ENCODE assay signal across 10 cellular contexts in genomic region chr11:20443596-20443995, GRCh38. TPM values are rescaled to one million over a fixed set of nuclear protein-coding genes. Genes with fewer than 3 reads are reported as not detected.
DNase-seq lines count a peak whose midpoint lies in the region; ATAC-seq, FAIRE-seq and TF ChIP-seq lines count a peak whose summit lies in the region.
"Had no signal": no experiment of that assay in that cellular context is flagged by ENCODE, and none has a peak within 500 bp of the region (broad histone marks: within the 10 kb centered on the region; RNA-seq: fewer than 3 reads in every experiment).

No MANE protein-coding gene starts in this region.

- H3K27ac ChIP-seq in heart left ventricle (no peak overlapping the region), OCI-LY7 (ENCODE audit: low read depth, low read length, poor library complexity, severe bottlenecking) (no peak overlapping the region), fibroblast of lung (ENCODE audit: insufficient read depth, low read length) (no peak overlapping the region), substantia nigra (ENCODE audit: low read depth, low read length, poor library complexity, severe bottlenecking) (no peak overlapping the region)

- no TSS peak for BruUV-seq in OCI-LY7 (replicated peaks; lab: Mats Ljungman, UMichigan)

- no peak overlapping the region for H3K4me2 ChIP-seq in OCI-LY7 (ENCODE audit: low read length)
- no peak overlapping the region for H3K4me2 ChIP-seq in fibroblast of lung (ENCODE audit: extremely low read depth, insufficient read depth, low read length)

- H3K9ac ChIP-seq in fibroblast of lung (ENCODE audit: insufficient read depth, low read length), result no peak overlapping the region

- intact Hi-C loops in heart left ventricle (cut with DNase I) (loop anchor here in 1 of 10 donors (10.0 kb wide), 1 partner anchor 171 kb away; no protein-coding TSS in a partner anchor), left ventricle myocardium superior (cut with micrococcal nuclease) (loop anchor here (5.0 kb wide), 1 partner anchor 164 kb away; no protein-coding TSS in a partner anchor), OCI-LY7 (cut with micrococcal nuclease; ENCODE audit: unreplicated experiment) (loop anchor here (10.0 kb wide), 1 partner anchor 49 kb away; no protein-coding TSS in a partner anchor)

- H4K20me1 ChIP-seq in OCI-LY7 (ENCODE audit: insufficient read depth, low read length), result peaks cover 11% of the 10 kb centered on the region; the same call in 1 of the 2 replicates
- no peaks in the 10 kb centered on the region for H4K20me1 ChIP-seq in fibroblast of lung (ENCODE audit: control insufficient read depth, extremely low read depth, insufficient read depth, low read length)

- no peaks in the 10 kb centered on the region for H3K27me3 ChIP-seq in heart left ventricle
- H3K27me3 ChIP-seq in fibroblast of lung (ENCODE audit: control insufficient read depth, insufficient read depth, low read length), result no peaks in the 10 kb centered on the region

- H3K36me3 ChIP-seq in heart left ventricle (peaks cover 0 to 9% (median 0%) of the 10 kb centered on the region in 9 donors), OCI-LY7 (ENCODE audit: insufficient read depth, low read length) (peaks cover 44% of the 10 kb centered on the region), fibroblast of lung (ENCODE audit: control insufficient read depth, insufficient read depth, low read length) (no peaks in the 10 kb centered on the region)

- H3K4me1 ChIP-seq in heart left ventricle, result no peaks in the 10 kb centered on the region
- no peaks in the 10 kb centered on the region for H3K4me1 ChIP-seq in OCI-LY7 (ENCODE audit: insufficient read depth, low read length, poor library complexity, severe bottlenecking)
- H3K4me1 ChIP-seq in fibroblast of lung (ENCODE audit: control insufficient read depth, extremely low read depth, insufficient read depth, low read length), result no peaks in the 10 kb centered on the region

- H3K9me3 ChIP-seq in heart left ventricle, result no peaks in the 10 kb centered on the region
- no peaks in the 10 kb centered on the region for H3K9me3 ChIP-seq in OCI-LY7 (ENCODE audit: low read length)
- no peaks in the 10 kb centered on the region for H3K9me3 ChIP-seq in fibroblast of lung (ENCODE audit: control insufficient read depth, insufficient read depth, low read depth, low read length)

- no peak for TF ChIP-seq POLR2A in heart left ventricle (IDR thresholded peaks at IDR 0.05)

- POLR2A ChIA-PET in OCI-LY7 (lab: Charles Lee), result interaction anchor here (0.8 kb wide), 1 partner anchor 17 kb away, joined by 5 read pairs; no protein-coding TSS in a partner anchor

- CTCF ChIA-PET in OCI-LY7 (lab: Charles Lee; ENCODE audit: unreplicated experiment), result no interaction called here

- H3K9me2 ChIP-seq in OCI-LY7 (ENCODE audit: insufficient read depth, low read length), result no peaks in the 10 kb centered on the region

- ATAC-seq in heart left ventricle (no peak), left ventricle myocardium superior (no peak), HG03095 (IDR thresholded peaks at IDR 0.05; ENCODE audit: unreplicated experiment) (no peak)
- ATAC-seq: sciatic nerve had no signal

- H3K4me3 ChIP-seq in heart left ventricle, result no peak overlapping the region
- H3K4me3 ChIP-seq in OCI-LY7 (ENCODE audit: low read depth, low read length, poor library complexity, severe bottlenecking), result no peak overlapping the region
- H3K4me3 ChIP-seq in fibroblast of lung (replicated peaks in 1 of 4; ENCODE audit: control extremely low read depth in 1 of 4, insufficient read depth in 1 of 4, low read depth in 3 of 4, low read length in 4 of 4), result no peak overlapping the region

- no peak overlapping the region for H2AFZ ChIP-seq in OCI-LY7 (ENCODE audit: low read length)
- H2AFZ ChIP-seq in fibroblast of lung (ENCODE audit: low read length), result no peak overlapping the region

- no peak for FAIRE-seq in urothelium cell line (lab: Jason Lieb, UNC)

- TF ChIP-seq CTCF in heart left ventricle (IDR thresholded peaks at IDR 0.05) (peak in 7 of 12 donors; percentile 3 to 34 (median 22)), OCI-LY7 (conservative IDR thresholded peaks at IDR 0.05; ENCODE audit: low read length) (peak; percentile 78), fibroblast of lung (conservative IDR thresholded peaks at IDR 0.05 in 1 of 2, IDR thresholded peaks at IDR 0.05 in 1 of 2; ENCODE audit: low read depth in 1 of 2, low read length in 2 of 2) (peak; percentile 40 to 41)

- DNase-seq in heart left ventricle (no peak), left ventricle myocardium superior (no peak), OCI-LY7 (ENCODE audit: low spot score) (peak; percentile 25), fibroblast of lung (ENCODE audit: low read depth in 2 of 2) (peak; percentile 5 to 49), urothelium cell line (ENCODE audit: low spot score) (peak; percentile 12), substantia nigra (lab: John Stamatoyannopoulos, UW) (no peak), NCI-H1436 treated with DMSO at 0.1 percent for 48 hours (lab: John Stamatoyannopoulos, UW) (no peak)
- DNase-seq: NCI-H1417 treated with DMSO at 0.1 percent for 48 hours had no signal

- 70 to 75% (median 73%) methylated on average over 3 of the region's 3 CpGs for WGBS in heart left ventricle, 4 donors

- H3K79me2 ChIP-seq in OCI-LY7 (ENCODE audit: insufficient read depth, low read depth, low read length), result 0 out of 2 replicates have a peak, but pooled peaks cover 3% of the 10 kb centered on the region
- no peaks in the 10 kb centered on the region for H3K79me2 ChIP-seq in fibroblast of lung (ENCODE audit: control insufficient read depth, insufficient read depth, low read length)

RNA-seq across cellular contexts. Expression of gene PRMT3, which starts 56.1 kb away (rescaled TPM):
- total RNA-seq in heart left ventricle, result 10 to 100 TPM in 7 of 9 donors, 1 to 10 TPM in 2; 9.9 to 15.0 (median 10.5) TPM
- 10 to 100 TPM in 1 of 2 donors, 1 to 10 TPM in 1; 6.6 to 13.7 TPM for polyA plus RNA-seq in heart left ventricle
- 13.2 TPM for total RNA-seq in left ventricle myocardium superior
- total RNA-seq in OCI-LY7 (2014; rRNA removed; shearing (Covaris generic)), result 23.9 and 34.0 TPM in 2 replicates
- total RNA-seq in OCI-LY7 (2022), result 44.6 and 50.0 TPM in 2 replicates
- 12.8 and 13.0 TPM in 2 replicates for total RNA-seq in fibroblast of lung
- 14.2 and 15.7 TPM in 2 replicates for polyA plus RNA-seq in fibroblast of lung
- polyA plus RNA-seq in fibroblast of lung (2012), result 8.4 and 11.4 TPM in 2 replicates
- polyA minus RNA-seq in fibroblast of lung (ENCODE audit: low replicate concordance), result 0.12 and 0.41 TPM in 2 replicates

Comparison
In these comparisons a context has a peak if more than half of its experiments do, and no peak if none do; other contexts are left out.
1. DNase-seq: peak in OCI-LY7 (single experiment), fibroblast of lung (2 of 2) and urothelium cell line (single experiment); none in heart left ventricle (0 of 5), left ventricle myocardium superior (single experiment), substantia nigra (0 of 49) and NCI-H1436 treated with DMSO at 0.1 percent for 48 hours (single experiment).
2. CTCF ChIP-seq: peak in every context shown above with its lines; median percentile 78 in OCI-LY7; 40 in fibroblast of lung; 22 in heart left ventricle.